Comparison of ENCODE assay signal across 1 cellular context in genomic region chr2:158695744-158696143, GRCh38.
A peak's percentile ranks its signal among the peaks of the same experiment; 100 is the strongest.
TF ChIP-seq lines count a peak whose summit lies in the region.
"Not testable (repeated sequence)": the region's sequence is repeated elsewhere in the genome, so short reads cannot be mapped to it uniquely, and the experiment has no call there.

No MANE protein-coding gene starts in this region.

TF ChIP-seq in HepG2, 621 proteins besides CTCF, POLR2A, EP300 and RAD21 (continued from another document and continues in another):
- TF ChIP-seq CCDC6 (CRISPR knock-in tag; IDR thresholded peaks at IDR 0.05), result peak; percentile 75; the same call in 1 of the 2 replicates
- not testable (repeated sequence) for TF ChIP-seq SOX6 (IDR thresholded peaks at IDR 0.05)
- TF ChIP-seq SOX6 (CRISPR knock-in tag; IDR thresholded peaks at IDR 0.05), result peak; percentile 95
- peak; percentile 93 for TF ChIP-seq SP140L (CRISPR knock-in tag; IDR thresholded peaks at IDR 0.05; ENCODE audit: borderline replicate concordance)
- TF ChIP-seq MYPOP (CRISPR knock-in tag; IDR thresholded peaks at IDR 0.05), result peak; percentile 89; the same call in 1 of the 2 replicates
- TF ChIP-seq LCORL (IDR thresholded peaks at IDR 0.05), result peak; percentile 79
- TF ChIP-seq LCORL (CRISPR knock-in tag; IDR thresholded peaks at IDR 0.05), result peak; percentile 98
- TF ChIP-seq HDAC1 (CRISPR knock-in tag; IDR thresholded peaks at IDR 0.05), result peak; percentile 89
- TF ChIP-seq, protein P1, sequence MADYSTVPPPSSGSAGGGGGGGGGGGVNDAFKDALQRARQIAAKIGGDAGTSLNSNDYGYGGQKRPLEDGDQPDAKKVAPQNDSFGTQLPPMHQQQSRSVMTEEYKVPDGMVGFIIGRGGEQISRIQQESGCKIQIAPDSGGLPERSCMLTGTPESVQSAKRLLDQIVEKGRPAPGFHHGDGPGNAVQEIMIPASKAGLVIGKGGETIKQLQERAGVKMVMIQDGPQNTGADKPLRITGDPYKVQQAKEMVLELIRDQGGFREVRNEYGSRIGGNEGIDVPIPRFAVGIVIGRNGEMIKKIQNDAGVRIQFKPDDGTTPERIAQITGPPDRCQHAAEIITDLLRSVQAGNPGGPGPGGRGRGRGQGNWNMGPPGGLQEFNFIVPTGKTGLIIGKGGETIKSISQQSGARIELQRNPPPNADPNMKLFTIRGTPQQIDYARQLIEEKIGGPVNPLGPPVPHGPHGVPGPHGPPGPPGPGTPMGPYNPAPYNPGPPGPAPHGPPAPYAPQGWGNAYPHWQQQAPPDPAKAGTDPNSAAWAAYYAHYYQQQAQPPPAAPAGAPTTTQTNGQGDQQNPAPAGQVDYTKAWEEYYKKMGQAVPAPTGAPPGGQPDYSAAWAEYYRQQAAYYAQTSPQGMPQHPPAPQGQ (CRISPR knock-in tag; IDR thresholded peaks at IDR 0.05; ENCODE audit: borderline replicate concordance), result 0 out of 2 replicates have a peak, but pooled peaks have one; percentile 55
- peak; percentile 80 for TF ChIP-seq FOXP4 (CRISPR knock-in tag; IDR thresholded peaks at IDR 0.05)
- peak; percentile 71; the same call in 1 of the 2 replicates for TF ChIP-seq MEIS1 (CRISPR knock-in tag; IDR thresholded peaks at IDR 0.05; ENCODE audit: borderline replicate concordance)
- 0 out of 2 replicates have a peak, but pooled peaks have one; percentile 36 for TF ChIP-seq ZNF263 (CRISPR knock-in tag; IDR thresholded peaks at IDR 0.05)
- TF ChIP-seq ZNF274 (CRISPR knock-in tag; IDR thresholded peaks at IDR 0.05), result peak; percentile 78
- peak; percentile 85 for TF ChIP-seq IRF2 (CRISPR knock-in tag; IDR thresholded peaks at IDR 0.05)
- TF ChIP-seq NFAT5 (CRISPR knock-in tag; IDR thresholded peaks at IDR 0.05), result 0 out of 2 replicates have a peak, but pooled peaks have one; percentile 33
- peak; percentile 77 for TF ChIP-seq ELF3 (CRISPR knock-in tag; IDR thresholded peaks at IDR 0.05)
- TF ChIP-seq ARID5B (CRISPR knock-in tag; IDR thresholded peaks at IDR 0.05), result peak; percentile 99
- TF ChIP-seq ZNF230 (CRISPR knock-in tag; IDR thresholded peaks at IDR 0.05), result 0 out of 2 replicates have a peak, but pooled peaks have one; percentile 58
- TF ChIP-seq CBX1 (IDR thresholded peaks at IDR 0.05; ENCODE audit: low read depth), result peak; percentile 79
- peak; percentile 77 for TF ChIP-seq KDM2A (CRISPR knock-in tag; IDR thresholded peaks at IDR 0.05; ENCODE audit: borderline replicate concordance, low read depth)
- 0 out of 2 replicates have a peak, but pooled peaks have one; percentile 13 for TF ChIP-seq ZSCAN29 (CRISPR knock-in tag; conservative IDR thresholded peaks at IDR 0.05)
- peak; percentile 98 for TF ChIP-seq ZNF614 (CRISPR knock-in tag; IDR thresholded peaks at IDR 0.05; ENCODE audit: borderline replicate concordance)
- peak; percentile 89 for TF ChIP-seq ZFP1 (CRISPR knock-in tag; IDR thresholded peaks at IDR 0.05)
- TF ChIP-seq AHR (CRISPR knock-in tag; IDR thresholded peaks at IDR 0.05), result peak; percentile 96; the same call in 1 of the 2 replicates
- TF ChIP-seq ZBTB33 (CRISPR knock-in tag; IDR thresholded peaks at IDR 0.05), result peak; percentile 77
- TF ChIP-seq RXRA (CRISPR knock-in tag; IDR thresholded peaks at IDR 0.05), result peak; percentile 97
- peak; percentile 72; the same call in 1 of the 2 replicates for TF ChIP-seq ZNF441 (CRISPR knock-in tag; IDR thresholded peaks at IDR 0.05; ENCODE audit: borderline replicate concordance)
- TF ChIP-seq TARDBP (CRISPR knock-in tag; IDR thresholded peaks at IDR 0.05), result peak; percentile 89; the same call in 1 of the 2 replicates
- TF ChIP-seq ZNF724P (CRISPR knock-in tag; IDR thresholded peaks at IDR 0.05; ENCODE audit: borderline replicate concordance), result peak; percentile 54; the same call in 1 of the 2 replicates
- TF ChIP-seq ZNF205 (CRISPR knock-in tag; IDR thresholded peaks at IDR 0.05), result peak; percentile 84; the same call in 1 of the 2 replicates
- peak; percentile 37; the same call in 1 of the 2 replicates for TF ChIP-seq ZNF281 (CRISPR knock-in tag; IDR thresholded peaks at IDR 0.05; ENCODE audit: borderline replicate concordance)
- TF ChIP-seq PAXIP1 (CRISPR knock-in tag; conservative IDR thresholded peaks at IDR 0.05), result peak; percentile 88
- TF ChIP-seq MTA1 (CRISPR knock-in tag; IDR thresholded peaks at IDR 0.05; ENCODE audit: borderline replicate concordance), result 0 out of 2 replicates have a peak, but pooled peaks have one; percentile 45
- TF ChIP-seq TGIF2 (CRISPR knock-in tag; IDR thresholded peaks at IDR 0.05), result peak; percentile 75; the same call in 1 of the 2 replicates
